2 cellular contexts compared by ENCODE assay signal in genomic region chr6:95578106-95578410, GRCh38.
TF ChIP-seq lines count a peak whose summit lies in the region.

No MANE protein-coding gene starts in this region.

TF ChIP-seq in K562, 482 proteins besides CTCF, POLR2A, EP300 and RAD21:
- TF ChIP-seq HDAC2 (IDR thresholded peaks at IDR 0.05): no peak
- TF ChIP-seq ZFX (CRISPR knock-in tag; IDR thresholded peaks at IDR 0.05): peak; percentile 47
- no peak for TF ChIP-seq ZNF354B (CRISPR knock-in tag; IDR thresholded peaks at IDR 0.05)
- TF ChIP-seq MAFK (IDR thresholded peaks at IDR 0.05; ENCODE audit: low read length): no peak
- TF ChIP-seq NR2C2 (CRISPR knock-in tag; IDR thresholded peaks at IDR 0.05): no peak
- TF ChIP-seq NR2C2 (tag; IDR thresholded peaks at IDR 0.05): peak; percentile 47
- TF ChIP-seq FOXK2 (conservative IDR thresholded peaks at IDR 0.05 in 1 of 2, IDR thresholded peaks at IDR 0.05 in 1 of 2; ENCODE audit: low read depth in 2 of 2): 0 out of 4 replicates have a peak, but pooled peaks of 1 of the 2 experiments have one; percentile 13
- no peak for TF ChIP-seq NR4A1 (CRISPR knock-in tag; IDR thresholded peaks at IDR 0.05)
- TF ChIP-seq NR4A1 (tag; IDR thresholded peaks at IDR 0.05): 0 out of 2 replicates have a peak, but pooled peaks have one; percentile 3
- peak; percentile 17 for TF ChIP-seq GTF2E2 (tag; IDR thresholded peaks at IDR 0.05)
- no peak for TF ChIP-seq MYNN (IDR thresholded peaks at IDR 0.05)
- TF ChIP-seq MYNN (CRISPR knock-in tag; IDR thresholded peaks at IDR 0.05): no peak

TF ChIP-seq in HepG2, 621 proteins besides CTCF, POLR2A, EP300 and RAD21:
- TF ChIP-seq ZSCAN31 (CRISPR knock-in tag; IDR thresholded peaks at IDR 0.05; ENCODE audit: low read depth) (peak; percentile 12; the same call in 1 of the 2 replicates), ZNF777 (CRISPR knock-in tag; IDR thresholded peaks at IDR 0.05) (peak; percentile 2; the same call in 1 of the 2 replicates), ZFX (CRISPR knock-in tag; IDR thresholded peaks at IDR 0.05; ENCODE audit: low read depth) (peak; percentile 65; the same call in 1 of the 2 replicates), NR3C1 (CRISPR knock-in tag; IDR thresholded peaks at IDR 0.05) (no peak), ASH2L (IDR thresholded peaks at IDR 0.05; ENCODE audit: insufficient read length, low read depth, low read length) (peak; percentile 17), ZNF781 (CRISPR knock-in tag; IDR thresholded peaks at IDR 0.05; ENCODE audit: borderline replicate concordance, not compliant biosample characterization) (peak; percentile 10), PAXIP1 (CRISPR knock-in tag; conservative IDR thresholded peaks at IDR 0.05) (no peak), PREB (CRISPR knock-in tag; IDR thresholded peaks at IDR 0.05) (no peak), BRD4 (CRISPR knock-in tag; IDR thresholded peaks at IDR 0.05) (no peak), GPBP1L1 (CRISPR knock-in tag; IDR thresholded peaks at IDR 0.05) (no peak), ZNF292 (CRISPR knock-in tag; IDR thresholded peaks at IDR 0.05; ENCODE audit: borderline replicate concordance, low read depth) (peak; percentile 33; the same call in 1 of the 2 replicates), ZC3H4 (CRISPR knock-in tag; IDR thresholded peaks at IDR 0.05; ENCODE audit: borderline replicate concordance) (0 out of 2 replicates have a peak, but pooled peaks have one; percentile 11), ZNF569 (CRISPR knock-in tag; IDR thresholded peaks at IDR 0.05; ENCODE audit: borderline replicate concordance) (no peak), PTBP1 (IDR thresholded peaks at IDR 0.05; ENCODE audit: low read depth, low read length, poor library complexity, severe bottlenecking) (no peak), MXI1 (IDR thresholded peaks at IDR 0.05; ENCODE audit: borderline replicate concordance, low read depth, low read length) (no peak), SAP130 (CRISPR knock-in tag; IDR thresholded peaks at IDR 0.05; ENCODE audit: low read depth) (peak; percentile 3; the same call in 1 of the 2 replicates), XRCC5 (optimal IDR thresholded peaks at IDR 0.05; ENCODE audit: low read length) (peak; percentile 7), ZNF670 (CRISPR knock-in tag; IDR thresholded peaks at IDR 0.05; ENCODE audit: borderline replicate concordance) (0 out of 2 replicates have a peak, but pooled peaks have one; percentile 21), ZEB1 (IDR thresholded peaks at IDR 0.05; ENCODE audit: insufficient replicate concordance, low read depth) (peak; percentile 15), ZNF264 (CRISPR knock-in tag; IDR thresholded peaks at IDR 0.05) (no peak), NFRKB (IDR thresholded peaks at IDR 0.05) (no peak), ZNF572 (CRISPR knock-in tag; IDR thresholded peaks at IDR 0.05) (0 out of 2 replicates have a peak, but pooled peaks have one; percentile 6)
- TF ChIP-seq, protein P1, sequence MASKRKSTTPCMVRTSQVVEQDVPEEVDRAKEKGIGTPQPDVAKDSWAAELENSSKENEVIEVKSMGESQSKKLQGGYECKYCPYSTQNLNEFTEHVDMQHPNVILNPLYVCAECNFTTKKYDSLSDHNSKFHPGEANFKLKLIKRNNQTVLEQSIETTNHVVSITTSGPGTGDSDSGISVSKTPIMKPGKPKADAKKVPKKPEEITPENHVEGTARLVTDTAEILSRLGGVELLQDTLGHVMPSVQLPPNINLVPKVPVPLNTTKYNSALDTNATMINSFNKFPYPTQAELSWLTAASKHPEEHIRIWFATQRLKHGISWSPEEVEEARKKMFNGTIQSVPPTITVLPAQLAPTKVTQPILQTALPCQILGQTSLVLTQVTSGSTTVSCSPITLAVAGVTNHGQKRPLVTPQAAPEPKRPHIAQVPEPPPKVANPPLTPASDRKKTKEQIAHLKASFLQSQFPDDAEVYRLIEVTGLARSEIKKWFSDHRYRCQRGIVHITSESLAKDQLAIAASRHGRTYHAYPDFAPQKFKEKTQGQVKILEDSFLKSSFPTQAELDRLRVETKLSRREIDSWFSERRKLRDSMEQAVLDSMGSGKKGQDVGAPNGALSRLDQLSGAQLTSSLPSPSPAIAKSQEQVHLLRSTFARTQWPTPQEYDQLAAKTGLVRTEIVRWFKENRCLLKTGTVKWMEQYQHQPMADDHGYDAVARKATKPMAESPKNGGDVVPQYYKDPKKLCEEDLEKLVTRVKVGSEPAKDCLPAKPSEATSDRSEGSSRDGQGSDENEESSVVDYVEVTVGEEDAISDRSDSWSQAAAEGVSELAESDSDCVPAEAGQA (IDR thresholded peaks at IDR 0.05; ENCODE audit: low read depth): no peak
- TF ChIP-seq, protein P1 (CRISPR knock-in tag; IDR thresholded peaks at IDR 0.05; ENCODE audit: borderline replicate concordance): no peak
- TF ChIP-seq, protein P2, sequence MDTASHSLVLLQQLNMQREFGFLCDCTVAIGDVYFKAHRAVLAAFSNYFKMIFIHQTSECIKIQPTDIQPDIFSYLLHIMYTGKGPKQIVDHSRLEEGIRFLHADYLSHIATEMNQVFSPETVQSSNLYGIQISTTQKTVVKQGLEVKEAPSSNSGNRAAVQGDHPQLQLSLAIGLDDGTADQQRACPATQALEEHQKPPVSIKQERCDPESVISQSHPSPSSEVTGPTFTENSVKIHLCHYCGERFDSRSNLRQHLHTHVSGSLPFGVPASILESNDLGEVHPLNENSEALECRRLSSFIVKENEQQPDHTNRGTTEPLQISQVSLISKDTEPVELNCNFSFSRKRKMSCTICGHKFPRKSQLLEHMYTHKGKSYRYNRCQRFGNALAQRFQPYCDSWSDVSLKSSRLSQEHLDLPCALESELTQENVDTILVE (CRISPR knock-in tag; IDR thresholded peaks at IDR 0.05): 0 out of 2 replicates have a peak, but pooled peaks have one; percentile 10
